Comparison of ENCODE assay signal across 8 cellular contexts in the genomic region with DNA sequence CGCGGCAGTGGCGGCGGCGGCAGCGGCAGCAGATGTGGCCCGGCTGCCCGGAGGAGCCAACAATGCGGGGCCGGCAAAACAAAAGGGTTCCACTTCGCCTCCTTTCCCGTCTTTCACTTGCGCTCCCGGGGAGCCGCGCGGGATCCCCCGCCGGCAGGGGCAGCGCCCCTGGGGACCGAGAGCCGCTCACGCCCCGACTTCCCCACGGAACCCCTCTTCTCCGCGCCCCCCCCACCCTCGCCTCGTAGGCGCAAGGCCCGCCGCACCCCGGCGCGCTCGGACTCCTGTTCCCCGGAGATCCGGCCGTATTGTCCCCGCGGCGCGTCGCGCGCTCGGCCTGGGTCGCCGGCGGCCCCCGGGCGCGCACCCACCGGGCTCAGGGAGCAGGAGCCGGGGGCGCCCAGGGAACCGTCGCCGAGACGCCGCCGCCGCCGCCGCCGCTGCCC. TPM values are rescaled to one million over a fixed set of nuclear protein-coding genes. Genes with fewer than 3 reads are reported as not detected.
DNase-seq lines count a peak whose midpoint lies in the region; ATAC-seq, FAIRE-seq and TF ChIP-seq lines count a peak whose summit lies in the region.

No MANE protein-coding gene starts in this region.

- ATAC-seq in HG03354 (IDR thresholded peaks at IDR 0.05; ENCODE audit: poor library complexity, severe bottlenecking, unreplicated experiment) (peak; percentile 21), memory B cell (ENCODE audit: low read depth) (no peak), HG03039 (IDR thresholded peaks at IDR 0.05; ENCODE audit: unreplicated experiment) (no peak), GM18873 (IDR thresholded peaks at IDR 0.05; ENCODE audit: low FRiP score, unreplicated experiment) (no peak), GM18870 (IDR thresholded peaks at IDR 0.05; ENCODE audit: unreplicated experiment) (no peak)

- CTCF ChIA-PET in AG04450 (lab: Charles Lee) = no interaction called here

- H3K4me1 Mint-ChIP-seq in memory B cell = no peaks in the 10 kb centered on the region

- no peaks in the 10 kb centered on the region for H3K27me3 ChIP-seq in AG04450 (ENCODE audit: control insufficient read depth, insufficient read depth, low read length)

- H3K27ac ChIP-seq in AG04450 (ENCODE audit: low read depth, low read length) = peak overlapping the region; percentile 61
- peak overlapping the region; percentile 65 for H3K27ac ChIP-seq in cingulate gyrus (ENCODE audit: low read depth, low read length)

- peak overlapping the region; percentile 71 for H3K4me3 ChIP-seq in AG04450 (ENCODE audit: low read depth, low read length)

- POLR2A ChIA-PET in AG04450 (lab: Yijun Ruan, JAX) = no interaction called here

- DNase-seq in AG04450 (ENCODE audit: low read depth, low spot score) = no peak
- DNase-seq in memory B cell (ENCODE audit: low spot score in 2 of 2) = no peak
- peak; percentile 25 for DNase-seq in urothelium cell line (ENCODE audit: low spot score)

- peaks cover 1% of the 10 kb centered on the region for H3K9me3 Mint-ChIP-seq in memory B cell

- H3K9me3 ChIP-seq in AG04450 (ENCODE audit: control insufficient read depth, insufficient read depth, low read length) = peaks cover 4% of the 10 kb centered on the region; the same call in 1 of the 2 replicates

- no peaks in the 10 kb centered on the region for H3K36me3 Mint-ChIP-seq in memory B cell

- peak overlapping the region; percentile 32 for H3K4me3 Mint-ChIP-seq in memory B cell

- H3K27ac Mint-ChIP-seq in memory B cell = no peak overlapping the region

- no peak for TF ChIP-seq CTCF in AG04450 (IDR thresholded peaks at IDR 0.05; ENCODE audit: low read depth, low read length)

- FAIRE-seq in urothelium cell line (lab: Jason Lieb, UNC) = no peak

- peaks cover 14% of the 10 kb centered on the region for H3K27me3 Mint-ChIP-seq in memory B cell

RNA-seq across cellular contexts. Expression of a gene that starts 0.9 kb away (rescaled TPM):
- polyA plus RNA-seq in AG04450 (2011; rRNA removed) = 52.5 and 64.0 TPM in 2 replicates
- 99.5 and 105 TPM in 2 replicates for polyA minus RNA-seq in AG04450 (2011; rRNA and poly(A)+ RNA removed)
